Comparison of ENCODE assay signal across 1 cellular context in genomic region chr1:207025144-207025880, GRCh38.
TF ChIP-seq lines count a peak whose summit lies in the region.

No MANE protein-coding gene starts in this region.

TF ChIP-seq in K562, 482 proteins besides CTCF, POLR2A, EP300 and RAD21 (continued from another document and continues in another):
- TF ChIP-seq PRDM10 (IDR thresholded peaks at IDR 0.05; ENCODE audit: partially characterized antibody), result no peak
- TF ChIP-seq EWSR1 (IDR thresholded peaks at IDR 0.05; ENCODE audit: borderline replicate concordance, low read depth, partially characterized antibody), result no peak
- TF ChIP-seq E2F6 (IDR thresholded peaks at IDR 0.05; ENCODE audit: borderline replicate concordance in 1 of 2, extremely low read depth in 1 of 2, insufficient read depth in 1 of 2, insufficient read length in 1 of 2, low read depth in 1 of 2, low read length in 1 of 2, poor library complexity in 1 of 2, severe bottlenecking in 1 of 2), result peak; percentile 27 to 65
- no peak for TF ChIP-seq FOSL1 (tag; conservative IDR thresholded peaks at IDR 0.05)
- no peak for TF ChIP-seq CHCHD3 (CRISPR knock-in tag; IDR thresholded peaks at IDR 0.05)
- peak; percentile 59; the same call in 1 of the 2 replicates for TF ChIP-seq HSF4 (CRISPR knock-in tag; IDR thresholded peaks at IDR 0.05; ENCODE audit: borderline replicate concordance)
- TF ChIP-seq PHF8 (IDR thresholded peaks at IDR 0.05; ENCODE audit: borderline replicate concordance, low read length), result peak; percentile 52; the same call in 1 of the 2 replicates
- TF ChIP-seq E2F3 (CRISPR knock-in tag; IDR thresholded peaks at IDR 0.05), result peak; percentile 66
- TF ChIP-seq CXXC5 (CRISPR knock-in tag; IDR thresholded peaks at IDR 0.05), result peak; percentile 81
- no peak for TF ChIP-seq EGR1 (conservative IDR thresholded peaks at IDR 0.05)
- 0 out of 2 replicates have a peak, but pooled peaks have one; percentile 55 for TF ChIP-seq NFATC3 (IDR thresholded peaks at IDR 0.05)
- 0 out of 2 replicates have a peak, but pooled peaks have one; percentile 48 for TF ChIP-seq HINFP (tag; conservative IDR thresholded peaks at IDR 0.05; ENCODE audit: low read depth)
- TF ChIP-seq GABPB2 (CRISPR knock-in tag; conservative IDR thresholded peaks at IDR 0.05), result no peak
- TF ChIP-seq ZNF23 (CRISPR knock-in tag; IDR thresholded peaks at IDR 0.05), result no peak; the same call in 1 of the 2 replicates
- TF ChIP-seq ZNF140 (CRISPR knock-in tag; IDR thresholded peaks at IDR 0.05), result 0 out of 2 replicates have a peak, but pooled peaks have one; percentile 34
- TF ChIP-seq NR2C1 (IDR thresholded peaks at IDR 0.05), result no peak
- peak; percentile 51; the same call in 1 of the 2 replicates for TF ChIP-seq NR2C1 (tag; IDR thresholded peaks at IDR 0.05)
- 0 out of 2 replicates have a peak, but pooled peaks have one; percentile 13 for TF ChIP-seq E4F1 (CRISPR knock-in tag; IDR thresholded peaks at IDR 0.05; ENCODE audit: borderline replicate concordance)
- TF ChIP-seq KHSRP (IDR thresholded peaks at IDR 0.05), result no peak
- 0 out of 2 replicates have a peak, but pooled peaks have one; percentile 48 for TF ChIP-seq HNRNPL (IDR thresholded peaks at IDR 0.05; ENCODE audit: low read depth, low read length)
- peak; percentile 14; the same call in 1 of the 2 replicates for TF ChIP-seq HEY1 (CRISPR knock-in tag; IDR thresholded peaks at IDR 0.05; ENCODE audit: borderline replicate concordance)
- peak; percentile 89; the same call in 1 of the 2 replicates for TF ChIP-seq HOMEZ (CRISPR knock-in tag; IDR thresholded peaks at IDR 0.05)
- TF ChIP-seq ZNF395 (CRISPR knock-in tag; IDR thresholded peaks at IDR 0.05), result peak; percentile 26; the same call in 1 of the 2 replicates
- TF ChIP-seq ATF1 (CRISPR knock-in tag; IDR thresholded peaks at IDR 0.05), result no peak
- no peak for TF ChIP-seq ATF1 (tag; IDR thresholded peaks at IDR 0.05)
- TF ChIP-seq OTX1 (CRISPR knock-in tag; IDR thresholded peaks at IDR 0.05), result no peak
- TF ChIP-seq ZNF586 (CRISPR knock-in tag; conservative IDR thresholded peaks at IDR 0.05), result peak; percentile 62; the same call in 1 of the 2 replicates
- peak; percentile 51; the same call in 1 of the 2 replicates for TF ChIP-seq GABPA (tag; conservative IDR thresholded peaks at IDR 0.05; ENCODE audit: low read depth)
- 0 out of 2 replicates have a peak, but pooled peaks have one; percentile 19 for TF ChIP-seq PYGO2 (tag; IDR thresholded peaks at IDR 0.05)
- TF ChIP-seq BRF2 (IDR thresholded peaks at IDR 0.05; ENCODE audit: borderline replicate concordance, insufficient read depth, insufficient read length), result no peak
- peak; percentile 66 for TF ChIP-seq SMAD4 (CRISPR knock-in tag; conservative IDR thresholded peaks at IDR 0.05)
- TF ChIP-seq GATAD2B (IDR thresholded peaks at IDR 0.05; ENCODE audit: borderline replicate concordance), result no peak
- no peak for TF ChIP-seq CGGBP1 (CRISPR knock-in tag; IDR thresholded peaks at IDR 0.05)
- no peak for TF ChIP-seq THAP12 (CRISPR knock-in tag; IDR thresholded peaks at IDR 0.05)
- TF ChIP-seq TEAD1 (CRISPR knock-in tag; IDR thresholded peaks at IDR 0.05), result peak in 1 of 2 experiments; percentile 57; a peak in 2 of 4 replicates
- TF ChIP-seq MYC (IDR thresholded peaks at IDR 0.05; ENCODE audit: low read depth, low read length), result no peak
- TF ChIP-seq MYC (CRISPR knock-in tag; IDR thresholded peaks at IDR 0.05; ENCODE audit: borderline replicate concordance, low read depth), result peak; percentile 83; the same call in 1 of the 2 replicates
- TF ChIP-seq ID3 (CRISPR knock-in tag; IDR thresholded peaks at IDR 0.05), result no peak
- TF ChIP-seq ID3 (tag; IDR thresholded peaks at IDR 0.05), result peak; percentile 39; the same call in 1 of the 2 replicates
- no peak for TF ChIP-seq CHAMP1 (IDR thresholded peaks at IDR 0.05)
- 0 out of 2 replicates have a peak, but pooled peaks have one; percentile 6 for TF ChIP-seq ETV1 (tag; conservative IDR thresholded peaks at IDR 0.05; ENCODE audit: low read depth)
- peak; percentile 9; the same call in 1 of the 2 replicates for TF ChIP-seq SMARCE1 (IDR thresholded peaks at IDR 0.05)
